1 cellular context compared by ENCODE assay signal in the genomic region with DNA sequence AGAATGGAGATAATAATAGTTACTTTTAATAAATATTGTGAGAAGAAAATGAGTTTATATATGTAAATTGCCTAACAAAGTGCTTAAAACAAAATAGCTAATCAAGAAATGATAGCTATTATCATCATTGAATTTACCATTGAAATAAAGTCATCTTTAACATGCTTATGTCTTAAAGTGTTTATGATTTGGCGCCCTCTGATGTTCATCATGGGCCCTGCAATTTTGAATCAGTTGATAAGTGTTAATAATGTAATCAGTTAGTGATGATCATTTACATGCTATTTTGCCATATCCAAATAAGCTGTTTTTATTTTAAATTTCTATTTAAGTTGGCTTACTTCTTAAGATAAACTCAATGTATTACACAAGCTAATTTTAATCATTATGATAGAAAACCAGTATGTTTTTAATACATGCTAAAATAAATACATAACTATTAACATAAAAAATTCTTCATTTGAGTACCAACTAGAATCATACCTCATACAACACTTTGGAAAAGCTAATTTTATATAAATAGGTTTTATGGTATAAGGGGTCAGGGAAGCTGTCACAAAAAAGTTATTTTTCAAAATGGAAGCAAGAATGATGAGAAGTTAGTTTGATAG.
TF ChIP-seq lines count a peak whose summit lies in the region.

No MANE protein-coding gene starts in this region.

TF ChIP-seq in K562, 482 proteins besides CTCF, POLR2A, EP300 and RAD21 (continued from another document):
- TF ChIP-seq, protein P1, sequence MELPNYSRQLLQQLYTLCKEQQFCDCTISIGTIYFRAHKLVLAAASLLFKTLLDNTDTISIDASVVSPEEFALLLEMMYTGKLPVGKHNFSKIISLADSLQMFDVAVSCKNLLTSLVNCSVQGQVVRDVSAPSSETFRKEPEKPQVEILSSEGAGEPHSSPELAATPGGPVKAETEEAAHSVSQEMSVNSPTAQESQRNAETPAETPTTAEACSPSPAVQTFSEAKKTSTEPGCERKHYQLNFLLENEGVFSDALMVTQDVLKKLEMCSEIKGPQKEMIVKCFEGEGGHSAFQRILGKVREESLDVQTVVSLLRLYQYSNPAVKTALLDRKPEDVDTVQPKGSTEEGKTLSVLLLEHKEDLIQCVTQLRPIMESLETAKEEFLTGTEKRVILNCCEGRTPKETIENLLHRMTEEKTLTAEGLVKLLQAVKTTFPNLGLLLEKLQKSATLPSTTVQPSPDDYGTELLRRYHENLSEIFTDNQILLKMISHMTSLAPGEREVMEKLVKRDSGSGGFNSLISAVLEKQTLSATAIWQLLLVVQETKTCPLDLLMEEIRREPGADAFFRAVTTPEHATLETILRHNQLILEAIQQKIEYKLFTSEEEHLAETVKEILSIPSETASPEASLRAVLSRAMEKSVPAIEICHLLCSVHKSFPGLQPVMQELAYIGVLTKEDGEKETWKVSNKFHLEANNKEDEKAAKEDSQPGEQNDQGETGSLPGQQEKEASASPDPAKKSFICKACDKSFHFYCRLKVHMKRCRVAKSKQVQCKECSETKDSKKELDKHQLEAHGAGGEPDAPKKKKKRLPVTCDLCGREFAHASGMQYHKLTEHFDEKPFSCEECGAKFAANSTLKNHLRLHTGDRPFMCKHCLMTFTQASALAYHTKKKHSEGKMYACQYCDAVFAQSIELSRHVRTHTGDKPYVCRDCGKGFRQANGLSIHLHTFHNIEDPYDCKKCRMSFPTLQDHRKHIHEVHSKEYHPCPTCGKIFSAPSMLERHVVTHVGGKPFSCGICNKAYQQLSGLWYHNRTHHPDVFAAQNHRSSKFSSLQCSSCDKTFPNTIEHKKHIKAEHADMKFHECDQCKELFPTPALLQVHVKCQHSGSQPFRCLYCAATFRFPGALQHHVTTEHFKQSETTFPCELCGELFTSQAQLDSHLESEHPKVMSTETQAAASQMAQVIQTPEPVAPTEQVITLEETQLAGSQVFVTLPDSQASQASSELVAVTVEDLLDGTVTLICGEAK (IDR thresholded peaks at IDR 0.05): no peak
- TF ChIP-seq, protein P1 (CRISPR knock-in tag; IDR thresholded peaks at IDR 0.05): no peak
- TF ChIP-seq CEBPB (tag; IDR thresholded peaks at IDR 0.05): no peak
